ENCODE assay signal across 1 cellular context in the genomic region with DNA sequence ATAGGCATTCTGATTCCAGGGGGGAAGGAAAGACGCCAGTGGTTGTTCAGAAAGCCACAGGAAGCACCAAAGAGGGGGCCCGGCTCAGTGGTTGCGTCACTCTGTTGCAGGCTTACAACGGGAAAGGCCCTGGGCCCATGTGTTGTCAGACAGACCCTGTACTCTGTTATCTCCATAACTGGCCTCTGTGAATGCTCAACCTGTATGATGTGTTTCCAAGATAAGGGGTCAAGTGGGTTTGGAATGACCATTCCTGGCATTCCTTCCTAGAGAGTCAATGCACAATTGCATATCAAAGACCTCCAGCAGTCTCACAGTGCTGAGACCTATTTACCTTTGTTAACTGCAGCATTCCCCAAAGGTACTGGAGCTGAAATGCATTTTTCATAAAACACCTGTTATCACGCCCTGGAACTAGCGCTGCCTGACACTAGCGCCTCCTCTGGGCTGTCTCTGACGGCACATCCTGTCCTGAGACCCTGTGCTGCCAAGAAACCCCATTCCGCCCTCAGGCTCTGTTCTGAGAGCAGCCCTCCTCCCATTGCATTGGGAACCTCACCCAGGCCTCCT.
TF ChIP-seq lines count a peak whose summit lies in the region.

No MANE protein-coding gene starts in this region.

TF ChIP-seq in endothelial cell of umbilical vein, 7 proteins besides CTCF, POLR2A, EP300 and RAD21 (continued from another document):
- peak; percentile 73 for TF ChIP-seq POLR2AphosphoS5 (IDR thresholded peaks at IDR 0.05; ENCODE audit: insufficient read depth, low read depth, low read length)
- no peak for TF ChIP-seq MAX (IDR thresholded peaks at IDR 0.05; ENCODE audit: insufficient read depth, insufficient read length)
- TF ChIP-seq EZH2 (IDR thresholded peaks at IDR 0.05; ENCODE audit: borderline replicate concordance, low read depth, low read length, severe bottlenecking): no peak
- no peak for TF ChIP-seq MYC (IDR thresholded peaks at IDR 0.05; ENCODE audit: low read depth, low read length)
- TF ChIP-seq FOS (IDR thresholded peaks at IDR 0.05; ENCODE audit: borderline replicate concordance, insufficient read depth, low read length): no peak
